Comparison of ENCODE assay signal across 8 cellular contexts in the genomic region with DNA sequence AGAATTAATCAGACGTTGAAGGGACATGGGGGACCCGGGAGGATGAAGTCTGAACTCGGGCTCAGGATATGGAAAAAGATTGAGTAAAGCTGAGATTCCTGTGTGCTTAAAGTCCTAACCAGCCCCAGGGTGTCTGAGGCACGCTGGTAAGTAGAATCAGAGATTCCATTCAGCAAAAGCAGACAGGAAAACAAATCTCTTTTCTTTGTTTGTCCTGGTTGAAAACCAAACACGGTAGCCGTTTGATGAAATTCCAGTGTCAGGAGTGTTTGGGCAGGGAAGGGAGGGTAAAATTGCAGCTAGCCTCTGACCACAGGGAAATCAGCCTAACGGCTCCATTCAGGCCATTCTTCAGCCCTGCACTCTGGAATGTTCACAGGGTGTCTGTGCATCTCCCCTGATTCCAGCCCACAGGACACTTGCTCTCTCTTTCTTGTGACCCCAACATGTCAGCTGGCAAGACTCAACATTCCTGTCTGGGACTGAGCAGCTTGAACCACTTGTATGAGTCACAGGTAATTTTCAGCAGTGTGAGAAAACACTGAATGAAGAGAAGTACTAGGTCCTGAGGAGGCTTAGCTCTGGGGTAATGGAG. TPM values are rescaled to one million over a fixed set of nuclear protein-coding genes. Genes with fewer than 3 reads are reported as not detected.
A peak's percentile ranks its signal among the peaks of the same experiment; 100 is the strongest.
DNase-seq lines count a peak whose midpoint lies in the region; ATAC-seq, FAIRE-seq and TF ChIP-seq lines count a peak whose summit lies in the region.

No MANE protein-coding gene starts in this region.

- TF ChIP-seq POLR2A in breast epithelium (IDR thresholded peaks at IDR 0.05): no peak

- H3K9me3 Mint-ChIP-seq in CD8-positive, alpha-beta T cell: no peaks in the 10 kb centered on the region

- no peak for ATAC-seq in CD8-positive, alpha-beta T cell
- ATAC-seq in left lung (peak; percentile 81), HG03159 (IDR thresholded peaks at IDR 0.05; ENCODE audit: unreplicated experiment) (no peak)

- H3K4me1 Mint-ChIP-seq in CD8-positive, alpha-beta T cell (ENCODE audit: low read depth): peaks cover 14% of the 10 kb centered on the region

- intact Hi-C loops in CD8-positive, alpha-beta T cell (cut with DNase I, micrococcal nuclease): no loop called here
- intact Hi-C loops in breast epithelium (cut with DNase I; ENCODE audit: low total_unique reads) (no loop called here), left lung (cut with DNase I) (no loop called here)

- H3K36me3 ChIP-seq in CD8-positive, alpha-beta T cell (ENCODE audit: insufficient read depth, low read length): no peaks in the 10 kb centered on the region
- H3K36me3 ChIP-seq in breast epithelium: no peaks in the 10 kb centered on the region
- no peaks in the 10 kb centered on the region for H3K36me3 ChIP-seq in left lung

- no peak for TF ChIP-seq RAD21 in Ishikawa (IDR thresholded peaks at IDR 0.05; ENCODE audit: low read depth)

- no peaks in the 10 kb centered on the region for H3K27me3 ChIP-seq in CD8-positive, alpha-beta T cell (ENCODE audit: insufficient read depth, low read length)
- H3K27me3 ChIP-seq in breast epithelium (no peaks in the 10 kb centered on the region), left lung (no peaks in the 10 kb centered on the region)

- FAIRE-seq in urothelium cell line (lab: Jason Lieb, UNC): peak; percentile 37

- H3K27ac Mint-ChIP-seq in CD8-positive, alpha-beta T cell: peak overlapping the region; percentile 60

- no peak overlapping the region for H3K27ac ChIP-seq in CD8-positive, alpha-beta T cell (ENCODE audit: low read depth, low read length)
- H3K27ac ChIP-seq in breast epithelium (peak overlapping the region; percentile 60 to 87), left lung (peak overlapping the region; percentile 86 to 88)

- POLR2A ChIA-PET in CD8-positive, alpha-beta T cell (lab: Charles Lee): interaction anchor here (1.0 to 2.2 kb wide), 4 partner anchors 9 to 121 kb away, joined by 3 to 6 read pairs (median 4); no protein-coding TSS in a partner anchor

- no peak overlapping the region for H3K4me3 ChIP-seq in CD8-positive, alpha-beta T cell (ENCODE audit: low read depth, low read length)
- no peak overlapping the region for H3K4me3 ChIP-seq in breast epithelium
- peak overlapping the region in 1 of 2 donors; percentile 4 for H3K4me3 ChIP-seq in left lung

- no peak for TF ChIP-seq EP300 in Ishikawa (IDR thresholded peaks at IDR 0.05; ENCODE audit: borderline replicate concordance)

- no peak overlapping the region for H3K4me3 Mint-ChIP-seq in CD8-positive, alpha-beta T cell

- CTCF ChIA-PET in CD8-positive, alpha-beta T cell (lab: Charles Lee): interaction anchor here (0.7 to 2.8 kb wide), 6 partner anchors 13 to 183 kb away, joined by 3 to 9 read pairs (median 4); no protein-coding TSS in a partner anchor

- DNase-seq in CD8-positive, alpha-beta T cell: no peak
- DNase-seq in breast epithelium (ENCODE audit: low spot score in 2 of 2) (peak in 1 of 2 donors; percentile 50), left lung (no peak), urothelium cell line (ENCODE audit: low spot score) (peak; percentile 83), NCI-H187 (lab: John Stamatoyannopoulos, UW) (no peak), RPMI8226 (no peak)

- no peak for TF ChIP-seq CTCF in CD8-positive, alpha-beta T cell (IDR thresholded peaks at IDR 0.05)
- TF ChIP-seq CTCF in breast epithelium (IDR thresholded peaks at IDR 0.05) (no peak), left lung (IDR thresholded peaks at IDR 0.05) (no peak)

- no peaks in the 10 kb centered on the region for H3K4me1 ChIP-seq in CD8-positive, alpha-beta T cell (ENCODE audit: insufficient read depth, low read length)
- H3K4me1 ChIP-seq in breast epithelium (peaks cover 0 to 5% of the 10 kb centered on the region in 2 donors), left lung (peaks cover 7 to 77% of the 10 kb centered on the region in 2 donors)

- H3K27me3 Mint-ChIP-seq in CD8-positive, alpha-beta T cell (ENCODE audit: low read depth): no peaks in the 10 kb centered on the region

- H3K36me3 Mint-ChIP-seq in CD8-positive, alpha-beta T cell: no peaks in the 10 kb centered on the region

- H3K9me3 ChIP-seq in CD8-positive, alpha-beta T cell (ENCODE audit: low read length): no peaks in the 10 kb centered on the region
- H3K9me3 ChIP-seq in breast epithelium: no peaks in the 10 kb centered on the region
- no peaks in the 10 kb centered on the region for H3K9me3 ChIP-seq in left lung

TF ChIP-seq in Ishikawa, 13 proteins besides CTCF, POLR2A, EP300 and RAD21:
- TF ChIP-seq TEAD4 (IDR thresholded peaks at IDR 0.05) (peak; percentile 37), ZBTB7A (IDR thresholded peaks at IDR 0.05; ENCODE audit: low read depth) (no peak)
- TF ChIP-seq, protein P1, sequence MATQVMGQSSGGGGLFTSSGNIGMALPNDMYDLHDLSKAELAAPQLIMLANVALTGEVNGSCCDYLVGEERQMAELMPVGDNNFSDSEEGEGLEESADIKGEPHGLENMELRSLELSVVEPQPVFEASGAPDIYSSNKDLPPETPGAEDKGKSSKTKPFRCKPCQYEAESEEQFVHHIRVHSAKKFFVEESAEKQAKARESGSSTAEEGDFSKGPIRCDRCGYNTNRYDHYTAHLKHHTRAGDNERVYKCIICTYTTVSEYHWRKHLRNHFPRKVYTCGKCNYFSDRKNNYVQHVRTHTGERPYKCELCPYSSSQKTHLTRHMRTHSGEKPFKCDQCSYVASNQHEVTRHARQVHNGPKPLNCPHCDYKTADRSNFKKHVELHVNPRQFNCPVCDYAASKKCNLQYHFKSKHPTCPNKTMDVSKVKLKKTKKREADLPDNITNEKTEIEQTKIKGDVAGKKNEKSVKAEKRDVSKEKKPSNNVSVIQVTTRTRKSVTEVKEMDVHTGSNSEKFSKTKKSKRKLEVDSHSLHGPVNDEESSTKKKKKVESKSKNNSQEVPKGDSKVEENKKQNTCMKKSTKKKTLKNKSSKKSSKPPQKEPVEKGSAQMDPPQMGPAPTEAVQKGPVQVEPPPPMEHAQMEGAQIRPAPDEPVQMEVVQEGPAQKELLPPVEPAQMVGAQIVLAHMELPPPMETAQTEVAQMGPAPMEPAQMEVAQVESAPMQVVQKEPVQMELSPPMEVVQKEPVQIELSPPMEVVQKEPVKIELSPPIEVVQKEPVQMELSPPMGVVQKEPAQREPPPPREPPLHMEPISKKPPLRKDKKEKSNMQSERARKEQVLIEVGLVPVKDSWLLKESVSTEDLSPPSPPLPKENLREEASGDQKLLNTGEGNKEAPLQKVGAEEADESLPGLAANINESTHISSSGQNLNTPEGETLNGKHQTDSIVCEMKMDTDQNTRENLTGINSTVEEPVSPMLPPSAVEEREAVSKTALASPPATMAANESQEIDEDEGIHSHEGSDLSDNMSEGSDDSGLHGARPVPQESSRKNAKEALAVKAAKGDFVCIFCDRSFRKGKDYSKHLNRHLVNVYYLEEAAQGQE (IDR thresholded peaks at IDR 0.05; ENCODE audit: low read depth): no peak
TF ChIP-seq in Ishikawa: peak in this region for 1.

RNA-seq across cellular contexts. Expression of a gene that starts 31.0 kb away (rescaled TPM):
- total RNA-seq in CD8-positive, alpha-beta T cell: 1 to 10 TPM; 1.2 to 1.6 TPM
- total RNA-seq in breast epithelium: 10 to 100 TPM in 1 of 3 donors, 1 to 10 TPM in 2; 6.3 to 17.0 (median 6.9) TPM
- total RNA-seq in left lung: 10 to 100 TPM; 13.0 to 18.0 TPM
